10 cellular contexts compared by ENCODE assay signal in genomic region chr7:2979276-2979675, GRCh38.
DNase-seq lines count a peak whose midpoint lies in the region; ATAC-seq and TF ChIP-seq lines count a peak whose summit lies in the region.
"Had no signal": no experiment of that assay in that cellular context is flagged by ENCODE, and none has a peak within 500 bp of the region (broad histone marks: within the 10 kb centered on the region; RNA-seq: fewer than 3 reads in every experiment).

No MANE protein-coding gene starts in this region.

- TF ChIP-seq POLR2A in breast epithelium (IDR thresholded peaks at IDR 0.05) = no peak

- TF ChIP-seq CTCF in breast epithelium (IDR thresholded peaks at IDR 0.05) = no peak
- no peak for TF ChIP-seq CTCF in MCF 10A (IDR thresholded peaks at IDR 0.05; ENCODE audit: unreplicated experiment)

- peaks cover 14% of the 10 kb centered on the region for H3K27me3 Mint-ChIP-seq in MCF 10A (ENCODE audit: insufficient read depth, unreplicated experiment)

- H3K27ac Mint-ChIP-seq in MCF 10A (ENCODE audit: low read depth, unreplicated experiment) = no peak overlapping the region

- H3K9me3 ChIP-seq in breast epithelium = no peaks in the 10 kb centered on the region
- no peaks in the 10 kb centered on the region for H3K9me3 ChIP-seq in effector memory CD4-positive, alpha-beta T cell (ENCODE audit: control insufficient read depth, low read length)
- H3K9me3 ChIP-seq: BE2C had no signal

- BruUV-seq in MCF 10A (replicated peaks; lab: Mats Ljungman, UMichigan) = no TSS peak

- DNase-seq in breast epithelium (ENCODE audit: low spot score in 2 of 2) (no peak), MCF 10A (ENCODE audit: unreplicated experiment) (no peak), NCI-H345 (lab: John Stamatoyannopoulos, UW) (no peak), OCI-M2 (lab: John Stamatoyannopoulos, UW; ENCODE audit: unreplicated experiment) (no peak), NK-92 (lab: John Stamatoyannopoulos, UW; ENCODE audit: unreplicated experiment) (no peak)
- DNase-seq in effector memory CD4-positive, alpha-beta T cell = no peak
- DNase-seq in stimulated activated CD4-positive, alpha-beta T cell treated with anti-CD3 and anti-CD28 coated beads, Interleukin-1b, Interleukin-23, amount 100 ng/mL, for 48 hours = no peak
- DNase-seq: BE2C, NCI-H2029 had no signal

- no peaks in the 10 kb centered on the region for H3K27me3 ChIP-seq in breast epithelium
- H3K27me3 ChIP-seq in effector memory CD4-positive, alpha-beta T cell (replicated peaks; ENCODE audit: control insufficient read depth, insufficient read depth, low read length, poor library complexity, severe bottlenecking) = no peaks in the 10 kb centered on the region
- H3K27me3 ChIP-seq: BE2C had no signal

- H3K4me1 ChIP-seq in breast epithelium = peaks cover 0 to 7% of the 10 kb centered on the region in 2 donors
- peaks cover 30% of the 10 kb centered on the region for H3K4me1 ChIP-seq in effector memory CD4-positive, alpha-beta T cell (ENCODE audit: control insufficient read depth, insufficient read depth, low read length, poor library complexity, severe bottlenecking)
- H3K4me1 ChIP-seq: BE2C had no signal

- POLR2A ChIA-PET in MCF 10A (lab: Yijun Ruan, JAX) = no interaction called here

- ATAC-seq in HG03565 (IDR thresholded peaks at IDR 0.05; ENCODE audit: unreplicated experiment) = peak; percentile 27

- peak overlapping the region in 2 of 3 donors; percentile 24 to 49 for H3K4me3 ChIP-seq in breast epithelium
- H3K4me3 ChIP-seq in effector memory CD4-positive, alpha-beta T cell (ENCODE audit: insufficient read depth, low read depth, low read length, poor library complexity, severe bottlenecking) = peak overlapping the region; percentile 10

- H3K27ac ChIP-seq in breast epithelium = no peak overlapping the region
- no peak overlapping the region for H3K27ac ChIP-seq in effector memory CD4-positive, alpha-beta T cell (ENCODE audit: insufficient read depth, low read length, poor library complexity, severe bottlenecking)

- CTCF ChIA-PET in MCF 10A (lab: Yijun Ruan, JAX) = interaction anchor here (0.6 kb wide), 1 partner anchor 22 kb away, joined by 3 read pairs; no protein-coding TSS in a partner anchor

- H3K9me3 Mint-ChIP-seq in MCF 10A (ENCODE audit: unreplicated experiment) = no peaks in the 10 kb centered on the region

- no peaks in the 10 kb centered on the region for H3K36me3 Mint-ChIP-seq in MCF 10A (ENCODE audit: insufficient read depth, unreplicated experiment)

- no peaks in the 10 kb centered on the region for H3K36me3 ChIP-seq in breast epithelium
- peaks cover 19% of the 10 kb centered on the region for H3K36me3 ChIP-seq in effector memory CD4-positive, alpha-beta T cell (ENCODE audit: control insufficient read depth, insufficient read depth, low read length)
- H3K36me3 ChIP-seq: BE2C had no signal

- intact Hi-C loops in breast epithelium (cut with DNase I; ENCODE audit: low total_unique reads) (no loop called here), MCF 10A (cut with micrococcal nuclease) (no loop called here)

- H3K4me1 Mint-ChIP-seq in MCF 10A (ENCODE audit: insufficient read depth, unreplicated experiment) = no peaks in the 10 kb centered on the region

- no peak overlapping the region for H3K4me3 Mint-ChIP-seq in MCF 10A (ENCODE audit: unreplicated experiment)
